In genomic region chr1:78691995-78692747, GRCh38 we compare ENCODE assay signal across 19 cellular contexts. TPM values are rescaled to one million over a fixed set of nuclear protein-coding genes. Genes with fewer than 3 reads are reported as not detected.
DNase-seq lines count a peak whose midpoint lies in the region; ATAC-seq and TF ChIP-seq lines count a peak whose summit lies in the region.
"Had no signal": no experiment of that assay in that cellular context is flagged by ENCODE, and none has a peak within 500 bp of the region (broad histone marks: within the 10 kb centered on the region; RNA-seq: fewer than 3 reads in every experiment).

No MANE protein-coding gene starts in this region.

- in situ Hi-C loops in GM23248 (cut with MboI), result loop anchor here (25.0 kb wide), 1 partner anchor 495 kb away; no protein-coding TSS in a partner anchor

- H3K27me3 ChIP-seq in ACC112 (ENCODE audit: insufficient read depth, low read length), result no peaks in the 10 kb centered on the region
- no peaks in the 10 kb centered on the region for H3K27me3 ChIP-seq in GM23248 (replicated peaks; ENCODE audit: insufficient read depth)
- H3K27me3 ChIP-seq in NT2/D1 (ENCODE audit: insufficient read depth, insufficient read length), result no peaks in the 10 kb centered on the region
- H3K27me3 ChIP-seq: BLaER1 treated with 17β-estradiol and CSF1 and Interleukin-3, amounts not matched to agents 10 nM and 100 nM; transverse colon had no signal

- no peaks in the 10 kb centered on the region for H3K36me3 Mint-ChIP-seq in glutamatergic neuron (ENCODE audit: unreplicated experiment)
- H3K36me3 Mint-ChIP-seq: activated CD4-positive, alpha-beta memory T cell treated with anti-CD3 and anti-CD28 coated beads for 36 hours; naive B cell had no signal

- TF ChIP-seq CTCF in glutamatergic neuron (IDR thresholded peaks at IDR 0.05; ENCODE audit: partially characterized antibody, unreplicated experiment), result no peak

- H3K4me3 Mint-ChIP-seq in glutamatergic neuron (ENCODE audit: unreplicated experiment), result no peak overlapping the region
- H3K4me3 Mint-ChIP-seq: activated CD4-positive, alpha-beta memory T cell treated with anti-CD3 and anti-CD28 coated beads for 36 hours; naive B cell had no signal

- H3K4me3 ChIP-seq in ACC112 (ENCODE audit: low read depth, low read length), result peak overlapping the region; percentile 34; the same call in 1 of the 2 replicates
- no peak overlapping the region for H3K4me3 ChIP-seq in GM23248
- no peak overlapping the region for H3K4me3 ChIP-seq in NT2/D1 (ENCODE audit: insufficient read length, low read depth)
- H3K4me3 ChIP-seq: BLaER1 treated with 17β-estradiol and CSF1 and Interleukin-3, amounts not matched to agents 10 nM and 100 nM; psoas muscle; transverse colon had no signal

- no peaks in the 10 kb centered on the region for H3K36me3 ChIP-seq in ACC112 (ENCODE audit: insufficient read depth, low read length)
- no peaks in the 10 kb centered on the region for H3K36me3 ChIP-seq in GM23248 (ENCODE audit: low read depth)
- H3K36me3 ChIP-seq in NT2/D1 (ENCODE audit: insufficient read depth, insufficient read length, low read length), result no peaks in the 10 kb centered on the region
- H3K36me3 ChIP-seq: BLaER1 treated with 17β-estradiol and CSF1 and Interleukin-3, amounts not matched to agents 10 nM and 100 nM; transverse colon had no signal

- H2AFZ ChIP-seq in ACC112 (ENCODE audit: low read length, unreplicated experiment) (no peak overlapping the region), GM23248 (no peak overlapping the region)

- no peaks in the 10 kb centered on the region for H3K4me1 Mint-ChIP-seq in glutamatergic neuron (ENCODE audit: low read depth, unreplicated experiment)
- H3K4me1 Mint-ChIP-seq: naive B cell had no signal

- no peak for ATAC-seq in HG02759 (IDR thresholded peaks at IDR 0.05; ENCODE audit: unreplicated experiment)
- ATAC-seq: HepG2, psoas muscle had no signal

- 15% methylated on average over 4 of the region's 4 CpGs for WGBS in GM23248 (ENCODE audit: low coverage in 1 of 2, low lambda C conversion rate in 2 of 2, missing lambda C conversion rate in 2 of 2), 2 experiments

- no peaks in the 10 kb centered on the region for H3K9me3 Mint-ChIP-seq in glutamatergic neuron (ENCODE audit: unreplicated experiment)
- H3K9me3 Mint-ChIP-seq: activated CD4-positive, alpha-beta memory T cell treated with anti-CD3 and anti-CD28 coated beads for 36 hours had no signal

- DNase-seq in GM23248 (peak; percentile 85), NT2/D1 (ENCODE audit: low read depth, low spot score) (peak; percentile 15), epithelial cell of prostate (ENCODE audit: low read depth, low spot score) (peak; percentile 68), putamen (ENCODE audit: low spot score) (no peak), HUDEP-2 (lab: John Stamatoyannopoulos, UW; ENCODE audit: unreplicated experiment in 76 of 76) (no peak), glutamatergic neuron (no peak)
- DNase-seq: activated CD4-positive, alpha-beta memory T cell treated with anti-CD3 and anti-CD28 coated beads for 36 hours; caudate nucleus; DMS79; naive B cell; NCI-H1048; NCI-H524; psoas muscle; T-helper 9 cell; transverse colon had no signal

- no peak overlapping the region for H3K4me2 ChIP-seq in GM23248 (ENCODE audit: unreplicated experiment)
- H3K4me2 ChIP-seq: BLaER1 treated with 17β-estradiol and CSF1 and Interleukin-3, amounts not matched to agents 10 nM and 100 nM had no signal

- H3K79me2 ChIP-seq in ACC112 (ENCODE audit: control insufficient read depth, insufficient read depth, low read length, unreplicated experiment) (no peaks in the 10 kb centered on the region), GM23248 (ENCODE audit: insufficient read depth) (no peaks in the 10 kb centered on the region)

- no peaks in the 10 kb centered on the region for H3K9me2 ChIP-seq in GM23248 (ENCODE audit: insufficient read depth)

- no peaks in the 10 kb centered on the region for H3K27me3 Mint-ChIP-seq in glutamatergic neuron (ENCODE audit: unreplicated experiment)

- H3F3A ChIP-seq in GM23248 (ENCODE audit: insufficient read depth), result peaks cover 43% of the 10 kb centered on the region

- H3K27ac ChIP-seq in ACC112 (ENCODE audit: low read depth, low read length), result peak overlapping the region; percentile 74
- peak overlapping the region; percentile 43 for H3K27ac ChIP-seq in GM23248
- peak overlapping the region; percentile 69 for H3K27ac ChIP-seq in epithelial cell of prostate
- H3K27ac ChIP-seq: BLaER1 treated with 17β-estradiol and CSF1 and Interleukin-3, amounts not matched to agents 10 nM and 100 nM; psoas muscle; transverse colon had no signal

- no peaks in the 10 kb centered on the region for H3K9me3 ChIP-seq in GM23248 (ENCODE audit: low read depth)
- H3K9me3 ChIP-seq in NT2/D1 (ENCODE audit: insufficient read depth, low read length), result peaks cover 9% of the 10 kb centered on the region; the same call in 1 of the 2 replicates
- H3K9me3 ChIP-seq: BLaER1 treated with 17β-estradiol and CSF1 and Interleukin-3, amounts not matched to agents 10 nM and 100 nM; psoas muscle; transverse colon had no signal

- H4K20me1 ChIP-seq in GM23248 (ENCODE audit: insufficient read depth), result no peaks in the 10 kb centered on the region
- H4K20me1 ChIP-seq: BLaER1 treated with 17β-estradiol and CSF1 and Interleukin-3, amounts not matched to agents 10 nM and 100 nM had no signal

- H3K9ac ChIP-seq in GM23248 (no peak overlapping the region), NT2/D1 (ENCODE audit: insufficient read length, low read depth) (no peak overlapping the region)
- H3K9ac ChIP-seq: BLaER1 treated with 17β-estradiol and CSF1 and Interleukin-3, amounts not matched to agents 10 nM and 100 nM had no signal

- H3K4me1 ChIP-seq in ACC112 (ENCODE audit: control insufficient read depth, insufficient read depth, low read length, unreplicated experiment) (peaks cover 63% of the 10 kb centered on the region), GM23248 (ENCODE audit: insufficient read depth) (peaks cover 35% of the 10 kb centered on the region), NT2/D1 (ENCODE audit: insufficient read depth, insufficient read length) (no peaks in the 10 kb centered on the region)
- H3K4me1 ChIP-seq: BLaER1 treated with 17β-estradiol and CSF1 and Interleukin-3, amounts not matched to agents 10 nM and 100 nM; psoas muscle; transverse colon had no signal

- H3K27ac Mint-ChIP-seq in glutamatergic neuron (ENCODE audit: unreplicated experiment), result no peak overlapping the region
- H3K27ac Mint-ChIP-seq: activated CD4-positive, alpha-beta memory T cell treated with anti-CD3 and anti-CD28 coated beads for 36 hours; naive B cell had no signal

RNA-seq across cellular contexts. Expression of gene IFI44, which starts 42.5 kb away (rescaled TPM):
- 3.7 and 4.3 TPM in 2 replicates for total RNA-seq in GM23248 (2014; rRNA removed; shearing (Covaris generic))
- polyA plus RNA-seq in GM23248 (2016; fragmentation: Nextera tagmentation; extraction: Ambion mirVana), result 0.86 and 1.3 TPM in 2 replicates
- total RNA-seq in glutamatergic neuron (ENCODE audit: unreplicated experiment), result not detected
- total RNA-seq: HepG2 had no signal
- polyA plus RNA-seq: HepG2 had no signal

Comparison
In these comparisons a context has a peak if more than half of its experiments do, and no peak if none do; other contexts are left out.
1. DNase-seq: peak in GM23248 (single experiment), NT2/D1 (single experiment) and epithelial cell of prostate (single experiment); none in putamen (single experiment), HUDEP-2 (0 of 76) and glutamatergic neuron (single experiment).
2. Peak in every context shown above with its lines, with median percentiles within 50 percentile points of each other: H3K27ac ChIP-seq.